27 cellular contexts compared by ENCODE assay signal in genomic region chr12:42902001-42902400, GRCh38.
"Had no signal": no experiment of that assay in that cellular context is flagged by ENCODE, and none has a peak within 500 bp of the region (broad histone marks: within the 10 kb centered on the region; RNA-seq: fewer than 3 reads in every experiment).

No MANE protein-coding gene starts in this region.

- H3K36me3 ChIP-seq: esophagus muscularis mucosa, gastroesophageal sphincter, heart left ventricle, left ventricle myocardium inferior, lower lobe of right lung, right lobe of liver, suprapubic skin, transverse colon, upper lobe of right lung, uterus had no signal

- H3K4me2 ChIP-seq: hepatocyte had no signal

- H3K27ac ChIP-seq: dorsolateral prefrontal cortex, epithelial cell of prostate, esophagus muscularis mucosa, foreskin keratinocyte, gastroesophageal sphincter, heart left ventricle, hepatocyte, left ventricle myocardium inferior, lower lobe of right lung, parathyroid adenoma, right lobe of liver, suprapubic skin, transverse colon, upper lobe of right lung, uterus had no signal

- FAIRE-seq: colon, small intestine had no signal

- H3K79me2 ChIP-seq: hepatocyte, parathyroid adenoma had no signal

- H2AFZ ChIP-seq: hepatocyte, parathyroid adenoma had no signal

- H3K4me3 ChIP-seq: dorsolateral prefrontal cortex, esophagus muscularis mucosa, gastroesophageal sphincter, heart left ventricle, hepatocyte, left ventricle myocardium inferior, lower lobe of right lung, right lobe of liver, suprapubic skin, transverse colon, upper lobe of right lung, uterus had no signal

- H3K27me3 ChIP-seq: dorsolateral prefrontal cortex, esophagus muscularis mucosa, foreskin keratinocyte, gastroesophageal sphincter, heart left ventricle, hepatocyte, right lobe of liver, suprapubic skin, transverse colon, upper lobe of right lung, uterus had no signal

- ATAC-seq: foreskin keratinocyte; gastroesophageal sphincter; heart left ventricle; left colon; lower lobe of right lung; natural killer cell; right lobe of liver; stimulated activated naive CD8-positive, alpha-beta T cell treated with anti-CD3 and anti-CD28 coated beads, Interleukin-15, amount 100 ng/mL, for 72 hours; upper lobe of right lung had no signal

- H3K9ac ChIP-seq: parathyroid adenoma had no signal

- DNase-seq: dorsolateral prefrontal cortex; effector CD4-positive, alpha-beta T cell; foreskin keratinocyte; heart left ventricle; kidney glomerular epithelial cell; left colon; left ventricle myocardium inferior; lower lobe of right lung; natural killer cell; right lobe of liver; small intestine; stimulated activated CD4-positive, alpha-beta T cell treated with anti-CD3 and anti-CD28 coated beads, Interleukin-12 subunit alpha, Interleukin-12 subunit beta, amount 100 ng/mL, for 4 hours; stimulated activated CD4-positive, alpha-beta T cell treated with anti-CD3 and anti-CD28 coated beads, Interleukin-1b, Interleukin-23, amount 100 ng/mL, for 48 hours; stimulated activated CD4-positive, alpha-beta T cell treated with anti-CD3 and anti-CD28 coated beads, Interleukin-4, amount 100 ng/mL, for 1 hour; stimulated activated CD8-positive, alpha-beta memory T cell treated with anti-CD3 and anti-CD28 coated beads, Interleukin-4, amount 100 ng/mL, for 48 hours; stimulated activated naive CD4-positive, alpha-beta T cell; stimulated activated naive CD8-positive, alpha-beta T cell treated with anti-CD3 and anti-CD28 coated beads, Interleukin-15, amount 100 ng/mL, for 72 hours; transverse colon; upper lobe of right lung; uterus had no signal

- H3K9me3 ChIP-seq: esophagus muscularis mucosa, gastroesophageal sphincter, lower lobe of right lung, right lobe of liver, suprapubic skin, upper lobe of right lung, uterus had no signal

- H3K4me1 ChIP-seq: foreskin keratinocyte, lower lobe of right lung, parathyroid adenoma, right lobe of liver, suprapubic skin, upper lobe of right lung, uterus had no signal
